In the genomic region with DNA sequence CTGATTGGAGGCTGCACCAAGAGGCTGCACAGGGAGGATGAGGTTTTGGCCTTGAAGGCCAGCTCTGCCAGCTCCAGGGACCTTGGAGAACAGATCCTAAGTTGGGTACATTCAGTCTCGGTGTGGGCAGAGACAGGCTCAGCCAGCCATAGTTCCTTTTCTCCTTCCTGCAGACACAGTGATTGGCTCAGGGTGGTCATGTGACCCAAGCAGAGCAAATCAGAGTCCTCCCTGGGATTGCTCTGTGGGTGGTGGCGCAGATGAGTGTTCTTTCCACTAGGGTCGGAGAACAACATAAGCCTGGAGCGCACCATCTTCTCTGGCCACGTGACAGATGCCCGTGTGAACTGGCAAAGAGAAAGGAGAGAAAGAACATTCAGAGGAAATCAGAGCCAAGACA, we compare ENCODE assay signal across 21 cellular contexts. TPM values are rescaled to one million over a fixed set of nuclear protein-coding genes. Genes with fewer than 3 reads are reported as not detected.
DNase-seq lines count a peak whose midpoint lies in the region; TF ChIP-seq lines count a peak whose summit lies in the region.
"Had no signal": no experiment of that assay in that cellular context is flagged by ENCODE, and none has a peak within 500 bp of the region (broad histone marks: within the 10 kb centered on the region; RNA-seq: fewer than 3 reads in every experiment).

No MANE protein-coding gene starts in this region.

- H3K4me3 ChIP-seq in BLaER1 treated with 17β-estradiol and CSF1 and Interleukin-3, amounts not matched to agents 10 nM and 100 nM = no peak overlapping the region
- H3K4me3 ChIP-seq: PC-9 had no signal

- peaks cover 23% of the 10 kb centered on the region for H3K4me1 Mint-ChIP-seq in HFFc6 (ENCODE audit: low read depth)

- peaks cover 0 to 12% (median 3%) of the 10 kb centered on the region in 11 experiments; a peak in 7 of 22 replicates for H3K9me3 ChIP-seq in BLaER1 treated with 17β-estradiol and CSF1 and Interleukin-3, amounts not matched to agents 10 nM and 100 nM (replicated peaks in 1 of 11)

- in situ Hi-C loops in SK-MEL-5 (cut with HindIII; ENCODE audit: low pct_unique_long_range_greater_than_20kb, low sequenced_read_pairs) = loop anchor here (5.0 kb wide), 1 partner anchor 47 kb away; no protein-coding TSS in a partner anchor

- H3K27me3 Mint-ChIP-seq in HFFc6 (ENCODE audit: insufficient read depth) = peaks cover 3% of the 10 kb centered on the region; the same call in 1 of the 2 replicates
- H3K27me3 Mint-ChIP-seq: IgD-negative memory B cell had no signal

- H3K36me3 Mint-ChIP-seq in HFFc6 (ENCODE audit: low read depth) = peaks cover 15% of the 10 kb centered on the region
- H3K36me3 Mint-ChIP-seq: IgD-negative memory B cell had no signal

- H3K36me3 ChIP-seq in BLaER1 treated with 17β-estradiol and CSF1 and Interleukin-3, amounts not matched to agents 10 nM and 100 nM = no peaks in the 10 kb centered on the region

- H3K27ac ChIP-seq in BLaER1 treated with 17β-estradiol and CSF1 and Interleukin-3, amounts not matched to agents 10 nM and 100 nM = no peak overlapping the region
- H3K27ac ChIP-seq: PC-9, RWPE1 had no signal

- no peak for DNase-seq in HFFc6
- DNase-seq in SK-MEL-5 (ENCODE audit: low read depth, low spot score) = peak; percentile 37
- peak; percentile 35 for DNase-seq in islet precursor cell
- no peak for DNase-seq in hepatic stellate cell (ENCODE audit: low spot score)
- no peak for DNase-seq in DMS114 treated with DMSO at 0.1 percent for 48 hours (lab: John Stamatoyannopoulos, UW; ENCODE audit: unreplicated experiment)
- DNase-seq in NK-92 treated with Interleukin-12 subunit alpha and Interleukin-12 subunit beta, amount 100 ng/mL, for 24 hours (lab: John Stamatoyannopoulos, UW) = no peak
- DNase-seq: AML-193, Caco-2, DMS153, EL, NCI-H1105 treated with DMSO at 0.1 percent for 48 hours, NCI-H1694, NCI-H2081 treated with DMSO at 0.1 percent for 48 hours, NCI-H2227 treated with DMSO at 0.1 percent for 48 hours, NCI-H524, NCI-H82, PC-9, SIG-M5 had no signal

- peaks cover 11% of the 10 kb centered on the region; the same call in 1 of the 2 replicates for H3K9me3 Mint-ChIP-seq in HFFc6
- H3K9me3 Mint-ChIP-seq: IgD-negative memory B cell had no signal

- peaks cover 13 to 39% (median 24%) of the 10 kb centered on the region in 10 experiments; a peak in 19 of 20 replicates for H3K4me1 ChIP-seq in BLaER1 treated with 17β-estradiol and CSF1 and Interleukin-3, amounts not matched to agents 10 nM and 100 nM
- H3K4me1 ChIP-seq: Caco-2 had no signal

- 0 out of 2 replicates have a peak, but pooled peaks have one; percentile 8 for TF ChIP-seq CTCF in HFFc6 (IDR thresholded peaks at IDR 0.05)

- H4K20me1 ChIP-seq in BLaER1 treated with 17β-estradiol and CSF1 and Interleukin-3, amounts not matched to agents 10 nM and 100 nM = no peaks in the 10 kb centered on the region

- no peaks in the 10 kb centered on the region for H3K27me3 ChIP-seq in BLaER1 treated with 17β-estradiol and CSF1 and Interleukin-3, amounts not matched to agents 10 nM and 100 nM

- no peak overlapping the region for H3K27ac Mint-ChIP-seq in HFFc6
- H3K27ac Mint-ChIP-seq: IgD-negative memory B cell had no signal

- peak overlapping the region; percentile 17 to 69 (median 34); a peak in 18 of 22 replicates for H3K4me2 ChIP-seq in BLaER1 treated with 17β-estradiol and CSF1 and Interleukin-3, amounts not matched to agents 10 nM and 100 nM
- H3K4me2 ChIP-seq: PC-9 had no signal

- no peak overlapping the region for H3K4me3 Mint-ChIP-seq in HFFc6
- H3K4me3 Mint-ChIP-seq: IgD-negative memory B cell had no signal

- H3K9ac ChIP-seq in BLaER1 treated with 17β-estradiol and CSF1 and Interleukin-3, amounts not matched to agents 10 nM and 100 nM = no peak overlapping the region

RNA-seq across cellular contexts. Expression of gene CCND1, which starts 47.1 kb away (rescaled TPM):
- 1,000 to 10,000 TPM; 1,259 to 2,084 (median 1,434) TPM for total RNA-seq in HFFc6 (2021; fragmentation: NEBNext Ultra II Directional; extraction: Animal tissue kit (Norgen Biotek cat#: 25700))
- total RNA-seq in SK-MEL-5 (2014; rRNA removed; shearing (Covaris generic)) = 111 and 118 TPM in 2 replicates
- polyA plus RNA-seq in SK-MEL-5 (2015; cell fraction: cytosol; rRNA removed) = 146 and 173 TPM in 2 replicates
- polyA plus RNA-seq in SK-MEL-5 (2015; cell fraction: nucleus; rRNA removed) = 62.1 and 108 TPM in 2 replicates

Comparison
In these comparisons a context has a peak if more than half of its experiments do, and no peak if none do; other contexts are left out.
1. DNase-seq: peak in SK-MEL-5 (single experiment) and islet precursor cell (single experiment); none in HFFc6 (single experiment), hepatic stellate cell (single experiment), DMS114 treated with DMSO at 0.1 percent for 48 hours (single experiment) and NK-92 treated with Interleukin-12 subunit alpha and Interleukin-12 subunit beta, amount 100 ng/mL, for 24 hours (single experiment).
2. RNA of gene CCND1, which starts 47.1 kb away (total RNA-seq): 1,259 to 2,084 TPM in HFFc6; 111 to 118 TPM in SK-MEL-5; every median in the first group is over 10 times any median in the second.